Comparison of ENCODE assay signal across 8 cellular contexts in genomic region chr13:41061914-41062837, GRCh38. TPM values are rescaled to one million over a fixed set of nuclear protein-coding genes. Genes with fewer than 3 reads are reported as not detected.
A peak's percentile ranks its signal among the peaks of the same experiment; 100 is the strongest.
DNase-seq lines count a peak whose midpoint lies in the region; ATAC-seq and TF ChIP-seq lines count a peak whose summit lies in the region.

No MANE protein-coding gene starts in this region.

- no peak for TF ChIP-seq EP300 in suprapubic skin (IDR thresholded peaks at IDR 0.05)

- peak overlapping the region; percentile 91 for H3K9ac ChIP-seq in NT2/D1 (ENCODE audit: insufficient read length, low read depth)

- H3K27me3 ChIP-seq in NT2/D1 (ENCODE audit: insufficient read depth, insufficient read length) (no peaks in the 10 kb centered on the region), suprapubic skin (no peaks in the 10 kb centered on the region)

- H3K9me3 ChIP-seq in NT2/D1 (ENCODE audit: insufficient read depth, low read length): peaks cover 21% of the 10 kb centered on the region
- no peaks in the 10 kb centered on the region for H3K9me3 ChIP-seq in suprapubic skin

- no peak for TF ChIP-seq CTCF in AG04449 (IDR thresholded peaks at IDR 0.05; ENCODE audit: insufficient read depth, low read length, missing control alignments)
- TF ChIP-seq CTCF in suprapubic skin (IDR thresholded peaks at IDR 0.05): no peak

- POLR2A ChIA-PET in AG04449 (lab: Yijun Ruan, JAX): interaction anchor here (1.2 kb wide), 2 partner anchors 19 to 141 kb away, joined by 3 to 4 read pairs; no protein-coding TSS in a partner anchor

- TF ChIP-seq POLR2A in suprapubic skin (IDR thresholded peaks at IDR 0.05): no peak

- H3K27ac ChIP-seq in suprapubic skin: peak overlapping the region; percentile 99

- peak; percentile 38 for ATAC-seq in GM18511 (IDR thresholded peaks at IDR 0.05; ENCODE audit: unreplicated experiment)
- peak; percentile 27 for ATAC-seq in HG02973 (IDR thresholded peaks at IDR 0.05; ENCODE audit: unreplicated experiment)
- peak; percentile 40 for ATAC-seq in left colon

- intact Hi-C loops in left colon (cut with DNase I, micrococcal nuclease) (no loop called here), posterior cingulate gyrus (cut with DNase I) (loop anchor here (5.0 to 10.0 kb wide), 4 partner anchors 45 to 140 kb away; partner anchors contain the start of genes ELF1 and KBTBD7)

- CTCF ChIA-PET in AG04449 (lab: Yijun Ruan, JAX): interaction anchor here (0.6 to 1.0 kb wide), 2 partner anchors 11 to 12 kb away, joined by 3 read pairs; no protein-coding TSS in a partner anchor

- WGBS in suprapubic skin: 2% methylated on average over 21 of the region's 24 CpGs

- H3K36me3 ChIP-seq in NT2/D1 (ENCODE audit: insufficient read depth, insufficient read length, low read length) (peaks cover 37% of the 10 kb centered on the region), suprapubic skin (peaks cover 17% of the 10 kb centered on the region)

- H3K4me1 ChIP-seq in NT2/D1 (ENCODE audit: insufficient read depth, insufficient read length) (no peaks in the 10 kb centered on the region), suprapubic skin (peaks cover 59% of the 10 kb centered on the region)

- H3K4me3 ChIP-seq in AG04449 (ENCODE audit: low read depth, low read length): peak overlapping the region; percentile 87
- peak overlapping the region; percentile 86 for H3K4me3 ChIP-seq in NT2/D1 (ENCODE audit: insufficient read length, low read depth)
- H3K4me3 ChIP-seq in suprapubic skin: peak overlapping the region; percentile 63

- DNase-seq in AG04449 (ENCODE audit: low read depth, low spot score) (no peak), NT2/D1 (ENCODE audit: low read depth, low spot score) (no peak), cerebellum (ENCODE audit: low spot score) (peak; percentile 42), left colon (no peak), suprapubic skin (ENCODE audit: low spot score in 2 of 2) (no peak), posterior cingulate gyrus (no peak)

RNA-seq across cellular contexts. Expression of gene WBP4, which starts 0.9 kb away (rescaled TPM):
- total RNA-seq in cerebellum: 9.3 TPM
- 1 to 10 TPM; 7.1 to 7.5 TPM for total RNA-seq in left colon
- 10 to 100 TPM in 3 of 4 donors, 1 to 10 TPM in 1; 6.1 to 14.6 (median 11.5) TPM for total RNA-seq in suprapubic skin

RNA-seq across cellular contexts. Expression of gene ELF1, which starts 43.1 kb away (rescaled TPM):
- total RNA-seq in cerebellum: 17.1 TPM
- total RNA-seq in left colon: 100 to 1,000 TPM in 1 of 2 donors, 10 to 100 TPM in 1; 93.5 to 104 TPM
- total RNA-seq in suprapubic skin: 100 to 1,000 TPM in 3 of 4 donors, 10 to 100 TPM in 1; 81.7 to 123 (median 111) TPM
